Comparison of ENCODE assay signal across 9 cellular contexts in the genomic region with DNA sequence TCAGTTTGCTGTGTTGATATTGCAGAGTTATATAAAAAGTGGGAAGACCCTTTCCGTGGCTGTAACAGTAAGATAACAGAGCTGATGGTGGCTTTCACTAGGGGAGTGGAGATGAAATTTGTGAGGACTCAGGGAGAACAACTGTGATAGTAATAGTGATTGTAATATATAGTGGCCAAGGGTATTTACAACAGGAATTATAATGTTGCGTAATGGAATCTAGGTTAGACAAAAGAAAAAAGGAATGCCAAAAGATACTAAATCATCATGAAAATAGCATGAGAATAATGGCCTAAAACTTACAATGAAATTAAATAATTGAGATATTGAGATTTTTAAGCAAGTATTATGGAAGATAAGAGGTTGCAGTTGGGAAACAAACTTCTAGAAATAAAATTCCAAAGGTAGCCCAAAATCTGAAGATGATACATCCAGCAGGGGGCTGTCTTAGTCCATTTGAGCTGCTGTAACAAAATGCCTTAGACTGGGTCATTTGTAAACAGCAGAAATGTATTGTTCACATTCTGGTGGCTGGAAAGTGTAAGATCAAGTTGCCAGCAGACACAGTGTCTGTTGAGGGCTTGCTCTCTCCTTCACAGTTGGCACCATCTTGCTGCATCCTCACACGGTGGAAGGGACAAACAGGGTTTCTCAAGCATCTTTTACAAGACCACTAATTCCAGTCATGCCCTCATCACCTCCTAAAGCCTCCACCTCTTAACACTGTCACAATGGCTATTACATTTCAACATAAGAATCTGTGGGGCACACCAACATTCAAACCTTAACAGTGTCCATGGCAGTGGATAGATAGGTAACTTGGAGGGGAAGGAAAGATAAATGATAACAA.
DNase-seq lines count a peak whose midpoint lies in the region; ATAC-seq and TF ChIP-seq lines count a peak whose summit lies in the region.
"Had no signal": no experiment of that assay in that cellular context is flagged by ENCODE, and none has a peak within 500 bp of the region (broad histone marks: within the 10 kb centered on the region; RNA-seq: fewer than 3 reads in every experiment).

No MANE protein-coding gene starts in this region.

- H3K9me2 ChIP-seq in DOHH2 (replicated peaks; ENCODE audit: control insufficient read depth, low read length) = no peaks in the 10 kb centered on the region

- no peak overlapping the region for H3K4me3 ChIP-seq in DOHH2 (ENCODE audit: low read length)

- H3K4me1 ChIP-seq in DOHH2 (ENCODE audit: control insufficient read depth, low read length) = no peaks in the 10 kb centered on the region

- no peaks in the 10 kb centered on the region for H3K36me3 ChIP-seq in DOHH2 (ENCODE audit: control insufficient read depth, low read length)

- H3K27me3 ChIP-seq in DOHH2 (ENCODE audit: control insufficient read depth, low read length) = no peaks in the 10 kb centered on the region

- ATAC-seq in GM19467 (IDR thresholded peaks at IDR 0.05; ENCODE audit: unreplicated experiment) (peak; percentile 74), HG03520 (IDR thresholded peaks at IDR 0.05; ENCODE audit: unreplicated experiment) (peak; percentile 77)

- no peaks in the 10 kb centered on the region for H3K79me2 ChIP-seq in DOHH2 (ENCODE audit: control insufficient read depth, low read length)

- peak; percentile 57 for TF ChIP-seq CTCF in DOHH2 (IDR thresholded peaks at IDR 0.05; ENCODE audit: low read depth, low read length, poor library complexity, severe bottlenecking)

- H3F3A ChIP-seq in DOHH2 (ENCODE audit: control insufficient read depth, insufficient read depth) = no peaks in the 10 kb centered on the region

- H3K9me3 ChIP-seq in DOHH2 (ENCODE audit: control insufficient read depth, insufficient read depth, low read length) = no peaks in the 10 kb centered on the region

- no peaks in the 10 kb centered on the region for H4K20me1 ChIP-seq in DOHH2 (ENCODE audit: control insufficient read depth, insufficient read depth, low read depth, low read length)

- no peak overlapping the region for H3K4me2 ChIP-seq in DOHH2 (ENCODE audit: low read length)

- H3K27ac ChIP-seq in DOHH2 (ENCODE audit: low read depth, low read length) = no peak overlapping the region
- H3K27ac ChIP-seq: epithelial cell of prostate had no signal

- DNase-seq in RPMI8226 (peak; percentile 8), left kidney (ENCODE audit: low read depth, low spot score) (peak; percentile 41), middle frontal gyrus (ENCODE audit: extremely low spot score, low spot score) (no peak)
- DNase-seq in activated CD4-positive, alpha-beta T cell treated with anti-CD3 and anti-CD28 coated beads for 1 hour = no peak
- no peak for DNase-seq in activated CD4-positive, alpha-beta T cell treated with anti-CD3 and anti-CD28 coated beads for 4 hours

Comparison
In these comparisons a context has a peak if more than half of its experiments do, and no peak if none do; other contexts are left out.
1. DNase-seq: peak in RPMI8226 (single experiment) and left kidney (single experiment); none in activated CD4-positive, alpha-beta T cell treated with anti-CD3 and anti-CD28 coated beads for 1 hour (single experiment), middle frontal gyrus (single experiment) and activated CD4-positive, alpha-beta T cell treated with anti-CD3 and anti-CD28 coated beads for 4 hours (0 of 2).